21 cellular contexts compared by ENCODE assay signal in genomic region chr1:116322752-116323405, GRCh38. TPM values are rescaled to one million over a fixed set of nuclear protein-coding genes. Genes with fewer than 3 reads are reported as not detected.
A peak's percentile ranks its signal among the peaks of the same experiment; 100 is the strongest.
DNase-seq lines count a peak whose midpoint lies in the region; ATAC-seq lines count a peak whose summit lies in the region.
"Had no signal": no experiment of that assay in that cellular context is flagged by ENCODE, and none has a peak within 500 bp of the region (broad histone marks: within the 10 kb centered on the region; RNA-seq: fewer than 3 reads in every experiment).

No MANE protein-coding gene starts in this region.

- H3K36me3 Mint-ChIP-seq in T-helper 1 cell treated with Interleukin-12 subunit alpha and Interleukin-12 subunit beta and Interleukin-4 antibody, amounts not matched to agents 30 μg/mL and 1 μg/mL, for 36 hours (ENCODE audit: low read depth) = no peaks in the 10 kb centered on the region
- no peaks in the 10 kb centered on the region for H3K36me3 Mint-ChIP-seq in central memory CD8-positive, alpha-beta T cell (ENCODE audit: insufficient read depth)
- no peaks in the 10 kb centered on the region for H3K36me3 Mint-ChIP-seq in naive thymus-derived CD4-positive, alpha-beta T cell
- H3K36me3 Mint-ChIP-seq: naive B cell; stimulated activated naive B cell treated with anti-CD40 and anti-IgM and Interleukin-4, amounts not matched to agents 10 μg/mL and 1 μg/mL and 100 μg/mL, for 72 hours had no signal

- no peak overlapping the region for H3K4me3 ChIP-seq in naive thymus-derived CD4-positive, alpha-beta T cell (ENCODE audit: low read length)
- H3K4me3 ChIP-seq: left ventricle myocardium inferior, MG63, thoracic aorta had no signal

- no peaks in the 10 kb centered on the region for H3K36me3 ChIP-seq in KOPT-K1 (ENCODE audit: insufficient read depth, low read length)
- no peaks in the 10 kb centered on the region for H3K36me3 ChIP-seq in naive thymus-derived CD4-positive, alpha-beta T cell (ENCODE audit: control insufficient read depth in 2 of 3, insufficient read depth in 3 of 3, low read length in 3 of 3)
- H3K36me3 ChIP-seq: left ventricle myocardium inferior, MG63, thoracic aorta had no signal

- POLR2A ChIA-PET in naive thymus-derived CD4-positive, alpha-beta T cell (lab: Charles Lee) = interaction anchor here (1.2 to 9.7 kb wide), 4 partner anchors 11 to 51 kb away, joined by 3 to 103 read pairs (median 9); partner anchors contain the start of gene ATP1A1

- H3K27ac ChIP-seq in KOPT-K1 (ENCODE audit: low read depth, low read length, poor library complexity, severe bottlenecking) = peak overlapping the region; percentile 50
- H3K27ac ChIP-seq in naive thymus-derived CD4-positive, alpha-beta T cell (ENCODE audit: low read depth, low read length) = peak overlapping the region; percentile 61
- H3K27ac ChIP-seq: left ventricle myocardium inferior, thoracic aorta had no signal

- no peaks in the 10 kb centered on the region for H3K27me3 Mint-ChIP-seq in T-helper 1 cell treated with Interleukin-12 subunit alpha and Interleukin-12 subunit beta and Interleukin-4 antibody, amounts not matched to agents 30 μg/mL and 1 μg/mL, for 36 hours (ENCODE audit: low read depth)
- no peaks in the 10 kb centered on the region for H3K27me3 Mint-ChIP-seq in central memory CD8-positive, alpha-beta T cell
- H3K27me3 Mint-ChIP-seq in naive thymus-derived CD4-positive, alpha-beta T cell = no peaks in the 10 kb centered on the region

- intact Hi-C loops in naive thymus-derived CD4-positive, alpha-beta T cell (cut with micrococcal nuclease) = no loop called here

- no peaks in the 10 kb centered on the region for H3K27me3 ChIP-seq in naive thymus-derived CD4-positive, alpha-beta T cell (ENCODE audit: control insufficient read depth in 2 of 2, insufficient read depth in 2 of 2, low read length in 2 of 2)
- H3K27me3 ChIP-seq: MG63 had no signal

- no peaks in the 10 kb centered on the region for H3K9me3 Mint-ChIP-seq in T-helper 1 cell treated with Interleukin-12 subunit alpha and Interleukin-12 subunit beta and Interleukin-4 antibody, amounts not matched to agents 30 μg/mL and 1 μg/mL, for 36 hours
- H3K9me3 Mint-ChIP-seq in central memory CD8-positive, alpha-beta T cell = no peaks in the 10 kb centered on the region
- peaks cover 0 to 2% (median 0%) of the 10 kb centered on the region in 11 donors for H3K9me3 Mint-ChIP-seq in naive thymus-derived CD4-positive, alpha-beta T cell
- H3K9me3 Mint-ChIP-seq: naive B cell; stimulated activated naive B cell treated with anti-CD40 and anti-IgM and Interleukin-4, amounts not matched to agents 10 μg/mL and 1 μg/mL and 100 μg/mL, for 72 hours had no signal

- no peaks in the 10 kb centered on the region for H3K9me3 ChIP-seq in KOPT-K1 (ENCODE audit: insufficient read depth, low read length, poor library complexity, severe bottlenecking)
- no peaks in the 10 kb centered on the region for H3K9me3 ChIP-seq in naive thymus-derived CD4-positive, alpha-beta T cell (ENCODE audit: control insufficient read depth in 2 of 3, low read length in 3 of 3)
- H3K9me3 ChIP-seq: left ventricle myocardium inferior, MG63, thoracic aorta had no signal

- H3K27ac Mint-ChIP-seq in T-helper 1 cell treated with Interleukin-12 subunit alpha and Interleukin-12 subunit beta and Interleukin-4 antibody, amounts not matched to agents 30 μg/mL and 1 μg/mL, for 36 hours = peak overlapping the region; percentile 65
- peak overlapping the region; percentile 34 for H3K27ac Mint-ChIP-seq in central memory CD8-positive, alpha-beta T cell (ENCODE audit: low read depth)
- peak overlapping the region in 8 of 9 donors; percentile 87 to 98 (median 92) for H3K27ac Mint-ChIP-seq in naive thymus-derived CD4-positive, alpha-beta T cell
- H3K27ac Mint-ChIP-seq: stimulated activated naive B cell treated with anti-CD40 and anti-IgM and Interleukin-4, amounts not matched to agents 10 μg/mL and 1 μg/mL and 100 μg/mL, for 72 hours had no signal

- peaks cover 46% of the 10 kb centered on the region for H3K4me1 Mint-ChIP-seq in T-helper 1 cell treated with Interleukin-12 subunit alpha and Interleukin-12 subunit beta and Interleukin-4 antibody, amounts not matched to agents 30 μg/mL and 1 μg/mL, for 36 hours (ENCODE audit: low read depth)
- peaks cover 40% of the 10 kb centered on the region for H3K4me1 Mint-ChIP-seq in central memory CD8-positive, alpha-beta T cell
- peaks cover 40 to 89% (median 87%) of the 10 kb centered on the region in 7 donors for H3K4me1 Mint-ChIP-seq in naive thymus-derived CD4-positive, alpha-beta T cell

- H3K4me1 ChIP-seq in naive thymus-derived CD4-positive, alpha-beta T cell (ENCODE audit: control insufficient read depth in 2 of 2, insufficient read depth in 2 of 2, low read length in 2 of 2) = peaks cover 46 to 63% of the 10 kb centered on the region in 2 donors
- H3K4me1 ChIP-seq: left ventricle myocardium inferior had no signal

- H3K4me3 Mint-ChIP-seq in T-helper 1 cell treated with Interleukin-12 subunit alpha and Interleukin-12 subunit beta and Interleukin-4 antibody, amounts not matched to agents 30 μg/mL and 1 μg/mL, for 36 hours = no peak overlapping the region
- no peak overlapping the region for H3K4me3 Mint-ChIP-seq in central memory CD8-positive, alpha-beta T cell
- H3K4me3 Mint-ChIP-seq in naive thymus-derived CD4-positive, alpha-beta T cell = peak overlapping the region in 8 of 10 donors; percentile 18 to 77 (median 44)
- H3K4me3 Mint-ChIP-seq: naive B cell; stimulated activated naive B cell treated with anti-CD40 and anti-IgM and Interleukin-4, amounts not matched to agents 10 μg/mL and 1 μg/mL and 100 μg/mL, for 72 hours had no signal

- CTCF ChIA-PET in naive thymus-derived CD4-positive, alpha-beta T cell (lab: Charles Lee) = interaction anchor here (1.2 kb wide), 1 partner anchor 48 kb away, joined by 3 read pairs; no protein-coding TSS in a partner anchor

- DNase-seq in T-helper 1 cell = no peak
- DNase-seq in central memory CD8-positive, alpha-beta T cell (ENCODE audit: low spot score in 2 of 2) = no peak
- no peak for DNase-seq in naive thymus-derived CD4-positive, alpha-beta T cell
- DNase-seq in effector CD4-positive, alpha-beta T cell = no peak
- DNase-seq: 8988T; activated CD4-positive, CD25-positive, alpha-beta regulatory T cell treated with anti-CD3 and anti-CD28 coated beads, Interleukin-2, amount 50 U/mL, for 72 hours; activated effector memory CD4-positive, alpha-beta T cell treated with anti-CD3 and anti-CD28 coated beads, Interleukin-2, amount 50 U/mL, for 16 hours; amygdala; left ventricle myocardium inferior; MG63; naive B cell; NCI-H1105 treated with DMSO at 0.1 percent for 48 hours; nucleus accumbens; SIG-M5; stimulated activated CD4-positive, alpha-beta T cell treated with anti-CD3 and anti-CD28 coated beads, Interleukin-15, amount 100 ng/mL, for 24 hours; stimulated activated naive B cell treated with anti-CD40 and anti-IgM and Interleukin-4, amounts not matched to agents 10 μg/mL and 1 μg/mL and 100 μg/mL, for 72 hours had no signal

- no peak for ATAC-seq in central memory CD8-positive, alpha-beta T cell (replicated peaks; ENCODE audit: extremely low read depth, poor library complexity, severe bottlenecking)
- ATAC-seq in naive thymus-derived CD4-positive, alpha-beta T cell = no peak
- ATAC-seq in GM21423 (IDR thresholded peaks at IDR 0.05; ENCODE audit: unreplicated experiment) = no peak
- no peak for ATAC-seq in HG03045 (IDR thresholded peaks at IDR 0.05; ENCODE audit: unreplicated experiment)
- ATAC-seq: stimulated activated naive B cell treated with anti-CD40 and anti-IgM and Interleukin-4, amounts not matched to agents 10 μg/mL and 1 μg/mL and 100 μg/mL, for 72 hours had no signal

RNA-seq across cellular contexts. Expression of gene ATP1A1, which starts 50.2 kb away (rescaled TPM):
- 100 to 1,000 TPM; 228 to 315 (median 287) TPM for total RNA-seq in naive thymus-derived CD4-positive, alpha-beta T cell
- 10 to 100 TPM; 75.0 to 86.0 TPM for polyA plus RNA-seq in naive thymus-derived CD4-positive, alpha-beta T cell

Comparison
In these comparisons a context has a peak if more than half of its experiments do, and no peak if none do; other contexts are left out.
1. H3K27ac Mint-ChIP-seq: peak in every context shown above with its lines; median percentile 92 in naive thymus-derived CD4-positive, alpha-beta T cell; 65 in T-helper 1 cell treated with Interleukin-12 subunit alpha and Interleukin-12 subunit beta and Interleukin-4 antibody, amounts not matched to agents 30 μg/mL and 1 μg/mL, for 36 hours; 34 in central memory CD8-positive, alpha-beta T cell.
2. H3K4me3 Mint-ChIP-seq: peak in naive thymus-derived CD4-positive, alpha-beta T cell (8 of 10); none in T-helper 1 cell treated with Interleukin-12 subunit alpha and Interleukin-12 subunit beta and Interleukin-4 antibody, amounts not matched to agents 30 μg/mL and 1 μg/mL, for 36 hours (single experiment) and central memory CD8-positive, alpha-beta T cell (single experiment).